ENCODE assay signal across 8 cellular contexts in genomic region chr10:77501152-77501845, GRCh38.
DNase-seq lines count a peak whose midpoint lies in the region; ATAC-seq and TF ChIP-seq lines count a peak whose summit lies in the region.

No MANE protein-coding gene starts in this region.

- H3K4me1 ChIP-seq in HEK293 (ENCODE audit: control insufficient read depth, insufficient read depth, low read length), result no peaks in the 10 kb centered on the region; the same call in 1 of the 2 replicates
- H3K4me1 ChIP-seq in adrenal gland (replicated peaks in 1 of 2), result peaks cover 0 to 19% of the 10 kb centered on the region in 2 donors

- DNase-seq in AG09309 (ENCODE audit: low read depth), result peak; percentile 68
- peak; percentile 49 to 74 (median 66) for DNase-seq in adrenal gland
- peak; percentile 98 for DNase-seq in kidney tubule cell (ENCODE audit: low spot score)
- no peak for DNase-seq in HuH-7.5 (ENCODE audit: low spot score)

- CTCF ChIA-PET in HEK293 (lab: Yijun Ruan, JAX), result interaction anchor here (0.9 to 1.8 kb wide), 2 partner anchors 140 to 144 kb away, joined by 4 read pairs; no protein-coding TSS in a partner anchor

- H3K27ac ChIP-seq in HEK293 (ENCODE audit: extremely low read depth, low read depth, low read length), result no peak overlapping the region
- peak overlapping the region in 2 of 5 donors; percentile 23 to 29 for H3K27ac ChIP-seq in adrenal gland

- intact Hi-C loops in adrenal gland (cut with DNase I), result no loop called here

- TF ChIP-seq CTCF in AG09309 (IDR thresholded peaks at IDR 0.05; ENCODE audit: control insufficient read depth, insufficient read depth, low read depth, low read length, missing control alignments), result no peak
- no peak for TF ChIP-seq CTCF in HEK293 (tag by site-specific recombination; IDR thresholded peaks at IDR 0.05)
- no peak for TF ChIP-seq CTCF in adrenal gland (IDR thresholded peaks at IDR 0.05)

- ATAC-seq in GM18909 (IDR thresholded peaks at IDR 0.05; ENCODE audit: poor library complexity, unreplicated experiment) (no peak), GM18519 (IDR thresholded peaks at IDR 0.05; ENCODE audit: low FRiP score, unreplicated experiment) (no peak), HG02623 (IDR thresholded peaks at IDR 0.05; ENCODE audit: unreplicated experiment) (no peak)

- H3K36me3 ChIP-seq in HEK293 (ENCODE audit: control insufficient read depth in 2 of 2, insufficient read depth in 1 of 2, low read length in 2 of 2) (no peaks in the 10 kb centered on the region), adrenal gland (replicated peaks in 1 of 2) (no peaks in the 10 kb centered on the region)

- WGBS in adrenal gland, 4 donors, result 27 to 48% (median 36%) methylated on average over 4 to 7 of the region's 7 CpGs

- POLR2A ChIA-PET in HEK293 (lab: Yijun Ruan, JAX), result no interaction called here

- no peaks in the 10 kb centered on the region for H3K9me3 ChIP-seq in HEK293 (ENCODE audit: control insufficient read depth, insufficient read depth, low read depth, low read length)
- H3K9me3 ChIP-seq in adrenal gland (replicated peaks in 1 of 3), result no peaks in the 10 kb centered on the region

- H3K27me3 ChIP-seq in adrenal gland, result no peaks in the 10 kb centered on the region

- no peak overlapping the region for H3K4me3 ChIP-seq in AG09309 (ENCODE audit: control insufficient read depth, low read depth, low read length)
- H3K4me3 ChIP-seq in HEK293 (ENCODE audit: low read depth, low read length), result no peak overlapping the region
- no peak overlapping the region for H3K4me3 ChIP-seq in adrenal gland

- no peak for TF ChIP-seq POLR2A in adrenal gland (IDR thresholded peaks at IDR 0.05)

TF ChIP-seq in HEK293, 187 proteins besides CTCF, POLR2A, EP300 and RAD21:
- TF ChIP-seq ZNF184 (tag by site-specific recombination; IDR thresholded peaks at IDR 0.05) (0 out of 2 replicates have a peak, but pooled peaks have one; percentile 11), HOXA7 (CRISPR knock-in tag; IDR thresholded peaks at IDR 0.05; ENCODE audit: borderline replicate concordance) (no peak), ZNF324 (tag by site-specific recombination; IDR thresholded peaks at IDR 0.05) (peak; percentile 53; the same call in 1 of the 2 replicates), ZNF366 (tag by site-specific recombination; conservative IDR thresholded peaks at IDR 0.05) (0 out of 2 replicates have a peak, but pooled peaks have one; percentile 41), ZBTB20 (tag by site-specific recombination; IDR thresholded peaks at IDR 0.05) (peak; percentile 52; the same call in 1 of the 2 replicates), RBAK (tag by site-specific recombination; IDR thresholded peaks at IDR 0.05) (no peak), ZNF398 (tag by site-specific recombination; IDR thresholded peaks at IDR 0.05) (peak; percentile 24; the same call in 1 of the 2 replicates), ZNF214 (tag by site-specific recombination; IDR thresholded peaks at IDR 0.05; ENCODE audit: borderline replicate concordance) (no peak), ZNF26 (tag by site-specific recombination; IDR thresholded peaks at IDR 0.05) (no peak), PATZ1 (tag by site-specific recombination; IDR thresholded peaks at IDR 0.05) (peak; percentile 57; the same call in 1 of the 2 replicates), GLIS2 (tag by site-specific recombination; IDR thresholded peaks at IDR 0.05) (peak; percentile 50), ZBTB49 (tag by site-specific recombination; IDR thresholded peaks at IDR 0.05; ENCODE audit: low read depth) (no peak)
